8 cellular contexts compared by ENCODE assay signal in the genomic region with DNA sequence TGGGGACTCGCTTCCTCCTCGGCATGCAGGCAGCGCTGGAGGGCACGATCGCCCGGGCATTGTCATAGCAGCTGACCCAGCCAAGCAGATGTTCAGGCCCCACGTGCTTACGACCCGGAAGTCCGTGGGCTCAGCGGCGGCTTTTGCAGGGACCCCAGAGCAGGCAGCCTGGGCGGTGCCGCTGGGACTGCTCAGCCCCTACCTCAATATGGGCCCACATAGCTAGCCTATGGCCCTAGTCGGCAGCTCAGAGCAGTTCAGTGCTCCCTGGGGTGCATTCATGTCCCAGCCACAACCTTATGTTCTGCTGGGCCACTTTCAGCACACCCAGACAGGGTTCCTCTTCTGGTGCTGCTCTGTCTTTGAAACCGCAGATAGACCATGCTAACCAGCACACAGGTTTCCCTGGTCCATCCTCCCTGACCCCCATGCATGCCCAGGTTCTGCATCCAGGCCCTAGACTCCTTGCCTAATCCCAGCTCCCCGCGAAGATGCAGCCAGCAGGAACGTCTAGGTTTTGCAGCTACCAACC. TPM values are rescaled to one million over a fixed set of nuclear protein-coding genes. Genes with fewer than 3 reads are reported as not detected.
DNase-seq lines count a peak whose midpoint lies in the region; ATAC-seq and TF ChIP-seq lines count a peak whose summit lies in the region.

No MANE protein-coding gene starts in this region.

- H3K9me3 Mint-ChIP-seq in CD4-positive, alpha-beta memory T cell: no peaks in the 10 kb centered on the region
- no peaks in the 10 kb centered on the region for H3K9me3 Mint-ChIP-seq in activated CD8-positive, alpha-beta T cell treated with anti-CD3 and anti-CD28 coated beads, Interleukin-2, amount 10 ng/mL, durations not matched to agents 7 days and 5 days (ENCODE audit: insufficient read depth)
- H3K9me3 Mint-ChIP-seq in naive B cell: peaks cover 0 to 1% (median 0%) of the 10 kb centered on the region in 7 donors
- no peaks in the 10 kb centered on the region for H3K9me3 Mint-ChIP-seq in stimulated activated naive B cell treated with anti-CD40 and anti-IgM and Interleukin-4, amounts not matched to agents 10 μg/mL and 1 μg/mL and 100 μg/mL, for 72 hours

- POLR2A ChIA-PET in CD4-positive, alpha-beta memory T cell (lab: Charles Lee; ENCODE audit: partially characterized antibody): interaction anchor here (0.8 to 8.5 kb wide), 15 partner anchors 11 to 836 kb away, joined by 3 to 311 read pairs (median 6); a partner anchor contains a TSS
- POLR2A ChIA-PET in activated CD8-positive, alpha-beta T cell treated with anti-CD3 and anti-CD28 coated beads, Interleukin-2, amount 10 ng/mL, durations not matched to agents 7 days and 5 days (lab: Charles Lee): interaction anchor here (0.6 to 5.5 kb wide), 9 partner anchors 8 to 835 kb away, joined by 3 to 131 read pairs (median 7); a partner anchor contains a TSS

- peak in 2 of 5 donors; percentile 49 to 63 for DNase-seq in CD4-positive, alpha-beta memory T cell
- DNase-seq in HPDE6-E6E7 (ENCODE audit: extremely low spot score): peak; percentile 21
- DNase-seq in activated CD8-positive, alpha-beta T cell treated with anti-CD3 and anti-CD28 coated beads, Interleukin-2, amount 10 ng/mL, durations not matched to agents 7 days and 5 days: peak; percentile 80
- DNase-seq in epithelial cell of proximal tubule (ENCODE audit: low read depth): no peak
- peak; percentile 79 for DNase-seq in naive B cell
- DNase-seq in stimulated activated naive B cell treated with anti-CD40 and anti-IgM and Interleukin-4, amounts not matched to agents 10 μg/mL and 1 μg/mL and 100 μg/mL, for 72 hours: peak; percentile 83
- DNase-seq in NCI-H2029 treated with DMSO at 0.1 percent for 48 hours (lab: John Stamatoyannopoulos, UW): no peak

- H3K9me3 ChIP-seq in CD4-positive, alpha-beta memory T cell (ENCODE audit: control insufficient read depth in 1 of 2, low read length in 2 of 2): no peaks in the 10 kb centered on the region

- H3K27ac ChIP-seq in CD4-positive, alpha-beta memory T cell (ENCODE audit: low read depth, low read length): peak overlapping the region; percentile 61

- peak overlapping the region; percentile 88 to 99 (median 96) for H3K4me3 Mint-ChIP-seq in CD4-positive, alpha-beta memory T cell
- peak overlapping the region; percentile 76 for H3K4me3 Mint-ChIP-seq in activated CD8-positive, alpha-beta T cell treated with anti-CD3 and anti-CD28 coated beads, Interleukin-2, amount 10 ng/mL, durations not matched to agents 7 days and 5 days
- peak overlapping the region; percentile 78 to 98 (median 96) for H3K4me3 Mint-ChIP-seq in naive B cell
- H3K4me3 Mint-ChIP-seq in stimulated activated naive B cell treated with anti-CD40 and anti-IgM and Interleukin-4, amounts not matched to agents 10 μg/mL and 1 μg/mL and 100 μg/mL, for 72 hours: peak overlapping the region; percentile 90 to 95

- TF ChIP-seq CTCF in epithelial cell of proximal tubule (conservative IDR thresholded peaks at IDR 0.05; ENCODE audit: low read depth, low read length): no peak

- H3K36me3 ChIP-seq in CD4-positive, alpha-beta memory T cell (ENCODE audit: insufficient read depth, low read length): no peaks in the 10 kb centered on the region

- CTCF ChIA-PET in CD4-positive, alpha-beta memory T cell (lab: Charles Lee; ENCODE audit: partially characterized antibody): interaction anchor here (1.2 to 2.2 kb wide), 5 partner anchors 10 to 158 kb away, joined by 3 to 27 read pairs (median 7); a partner anchor contains a TSS
- CTCF ChIA-PET in activated CD8-positive, alpha-beta T cell treated with anti-CD3 and anti-CD28 coated beads, Interleukin-2, amount 10 ng/mL, durations not matched to agents 7 days and 5 days (lab: Charles Lee): interaction anchor here (1.0 to 2.3 kb wide), 6 partner anchors 10 to 366 kb away, joined by 3 to 9 read pairs (median 6); a partner anchor contains a TSS

- intact Hi-C loops in CD4-positive, alpha-beta memory T cell (cut with micrococcal nuclease): loop anchor here (1.0 to 5.0 kb wide), 2 partner anchors 10 to 34 kb away; a partner anchor contains a TSS

- H3K27ac Mint-ChIP-seq in CD4-positive, alpha-beta memory T cell: peak overlapping the region; percentile 81 to 95 (median 95)
- peak overlapping the region; percentile 88 for H3K27ac Mint-ChIP-seq in activated CD8-positive, alpha-beta T cell treated with anti-CD3 and anti-CD28 coated beads, Interleukin-2, amount 10 ng/mL, durations not matched to agents 7 days and 5 days
- peak overlapping the region; percentile 73 to 96 (median 94) for H3K27ac Mint-ChIP-seq in naive B cell
- H3K27ac Mint-ChIP-seq in stimulated activated naive B cell treated with anti-CD40 and anti-IgM and Interleukin-4, amounts not matched to agents 10 μg/mL and 1 μg/mL and 100 μg/mL, for 72 hours: peak overlapping the region; percentile 96

- peaks cover 12% of the 10 kb centered on the region for H3K4me1 ChIP-seq in CD4-positive, alpha-beta memory T cell (ENCODE audit: insufficient read depth, low read length)

- H3K27me3 ChIP-seq in CD4-positive, alpha-beta memory T cell (ENCODE audit: insufficient read depth, low read length): no peaks in the 10 kb centered on the region

- peak overlapping the region; percentile 37 to 72 for H3K4me3 ChIP-seq in CD4-positive, alpha-beta memory T cell (ENCODE audit: low read length in 2 of 2)
- H3K4me3 ChIP-seq in epithelial cell of proximal tubule (ENCODE audit: low read depth, low read length): peak overlapping the region; percentile 55

- H3K4me1 Mint-ChIP-seq in CD4-positive, alpha-beta memory T cell: peaks cover 0 to 18% (median 13%) of the 10 kb centered on the region in 4 donors
- peaks cover 22% of the 10 kb centered on the region for H3K4me1 Mint-ChIP-seq in activated CD8-positive, alpha-beta T cell treated with anti-CD3 and anti-CD28 coated beads, Interleukin-2, amount 10 ng/mL, durations not matched to agents 7 days and 5 days (ENCODE audit: low read depth)
- peaks cover 0 to 19% (median 17%) of the 10 kb centered on the region in 3 donors for H3K4me1 Mint-ChIP-seq in naive B cell
- peaks cover 7 to 20% of the 10 kb centered on the region in 2 donors for H3K4me1 Mint-ChIP-seq in stimulated activated naive B cell treated with anti-CD40 and anti-IgM and Interleukin-4, amounts not matched to agents 10 μg/mL and 1 μg/mL and 100 μg/mL, for 72 hours

- no peaks in the 10 kb centered on the region for H3K36me3 Mint-ChIP-seq in CD4-positive, alpha-beta memory T cell
- no peaks in the 10 kb centered on the region for H3K36me3 Mint-ChIP-seq in activated CD8-positive, alpha-beta T cell treated with anti-CD3 and anti-CD28 coated beads, Interleukin-2, amount 10 ng/mL, durations not matched to agents 7 days and 5 days (ENCODE audit: low read depth)
- H3K36me3 Mint-ChIP-seq in naive B cell: no peaks in the 10 kb centered on the region
- H3K36me3 Mint-ChIP-seq in stimulated activated naive B cell treated with anti-CD40 and anti-IgM and Interleukin-4, amounts not matched to agents 10 μg/mL and 1 μg/mL and 100 μg/mL, for 72 hours: peaks cover 0 to 2% of the 10 kb centered on the region in 2 donors

- H3K27me3 Mint-ChIP-seq in CD4-positive, alpha-beta memory T cell: no peaks in the 10 kb centered on the region
- peaks cover 3% of the 10 kb centered on the region for H3K27me3 Mint-ChIP-seq in activated CD8-positive, alpha-beta T cell treated with anti-CD3 and anti-CD28 coated beads, Interleukin-2, amount 10 ng/mL, durations not matched to agents 7 days and 5 days (ENCODE audit: low read depth)
- H3K27me3 Mint-ChIP-seq in naive B cell: no peaks in the 10 kb centered on the region
- no peaks in the 10 kb centered on the region for H3K27me3 Mint-ChIP-seq in stimulated activated naive B cell treated with anti-CD40 and anti-IgM and Interleukin-4, amounts not matched to agents 10 μg/mL and 1 μg/mL and 100 μg/mL, for 72 hours

- ATAC-seq in GM19455 (IDR thresholded peaks at IDR 0.05; ENCODE audit: unreplicated experiment): peak; percentile 92
- peak; percentile 94 for ATAC-seq in activated CD8-positive, alpha-beta T cell treated with anti-CD3 and anti-CD28 coated beads, Interleukin-2, amount 10 ng/mL, durations not matched to agents 7 days and 5 days
- ATAC-seq in naive B cell (ENCODE audit: low read depth in 2 of 2): peak; percentile 92 to 93
- peak; percentile 97 to 98 for ATAC-seq in stimulated activated naive B cell treated with anti-CD40 and anti-IgM and Interleukin-4, amounts not matched to agents 10 μg/mL and 1 μg/mL and 100 μg/mL, for 72 hours (replicated peaks)

RNA-seq across cellular contexts. Expression of a gene that starts 10.4 kb away (rescaled TPM):
- total RNA-seq in CD4-positive, alpha-beta memory T cell: 100 to 1,000 TPM; 589 to 632 TPM
- 100 to 1,000 TPM; 242 to 270 TPM for polyA plus RNA-seq in CD4-positive, alpha-beta memory T cell
- 100 to 1,000 TPM; 365 to 383 TPM for total RNA-seq in activated CD8-positive, alpha-beta T cell treated with anti-CD3 and anti-CD28 coated beads, Interleukin-2, amount 10 ng/mL, durations not matched to agents 7 days and 5 days
- 192 and 366 TPM in 2 replicates for total RNA-seq in epithelial cell of proximal tubule
- 100 to 1,000 TPM; 194 to 296 (median 243) TPM for polyA plus RNA-seq in naive B cell (ENCODE audit: low read depth in 6 of 6)

RNA-seq across cellular contexts. Expression of a gene that starts 33.3 kb away (rescaled TPM):
- 10 to 100 TPM; 21.5 to 24.6 TPM for total RNA-seq in CD4-positive, alpha-beta memory T cell
- 10 to 100 TPM; 18.4 to 19.0 TPM for polyA plus RNA-seq in CD4-positive, alpha-beta memory T cell
- 100 to 1,000 TPM in 1 of 2 experiments, 10 to 100 TPM in 1; 98.9 to 106 TPM for total RNA-seq in activated CD8-positive, alpha-beta T cell treated with anti-CD3 and anti-CD28 coated beads, Interleukin-2, amount 10 ng/mL, durations not matched to agents 7 days and 5 days
- 76.1 and 97.8 TPM in 2 replicates for total RNA-seq in epithelial cell of proximal tubule
- polyA plus RNA-seq in naive B cell (ENCODE audit: low read depth in 6 of 6): 10 to 100 TPM; 22.2 to 34.4 (median 25.0) TPM

RNA-seq across cellular contexts. Expression of a gene that starts 55.8 kb away (rescaled TPM):
- total RNA-seq in CD4-positive, alpha-beta memory T cell: not detected
- not detected for polyA plus RNA-seq in CD4-positive, alpha-beta memory T cell
- not detected for total RNA-seq in activated CD8-positive, alpha-beta T cell treated with anti-CD3 and anti-CD28 coated beads, Interleukin-2, amount 10 ng/mL, durations not matched to agents 7 days and 5 days
- not detected in 2 replicates for total RNA-seq in epithelial cell of proximal tubule
- polyA plus RNA-seq in naive B cell (ENCODE audit: low read depth in 6 of 6): not detected

Comparison
In these comparisons a context has a peak if more than half of its experiments do, and no peak if none do; other contexts are left out.
1. DNase-seq: peak in HPDE6-E6E7 (single experiment), activated CD8-positive, alpha-beta T cell treated with anti-CD3 and anti-CD28 coated beads, Interleukin-2, amount 10 ng/mL, durations not matched to agents 7 days and 5 days (single experiment), naive B cell (single experiment) and stimulated activated naive B cell treated with anti-CD40 and anti-IgM and Interleukin-4, amounts not matched to agents 10 μg/mL and 1 μg/mL and 100 μg/mL, for 72 hours (single experiment); none in epithelial cell of proximal tubule (single experiment) and NCI-H2029 treated with DMSO at 0.1 percent for 48 hours (single experiment).
2. Peak in every context shown above with its lines, with median percentiles within 50 percentile points of each other: H3K27ac Mint-ChIP-seq, H3K4me3 Mint-ChIP-seq and ATAC-seq.